ENCODE assay signal across 12 cellular contexts in the genomic region with DNA sequence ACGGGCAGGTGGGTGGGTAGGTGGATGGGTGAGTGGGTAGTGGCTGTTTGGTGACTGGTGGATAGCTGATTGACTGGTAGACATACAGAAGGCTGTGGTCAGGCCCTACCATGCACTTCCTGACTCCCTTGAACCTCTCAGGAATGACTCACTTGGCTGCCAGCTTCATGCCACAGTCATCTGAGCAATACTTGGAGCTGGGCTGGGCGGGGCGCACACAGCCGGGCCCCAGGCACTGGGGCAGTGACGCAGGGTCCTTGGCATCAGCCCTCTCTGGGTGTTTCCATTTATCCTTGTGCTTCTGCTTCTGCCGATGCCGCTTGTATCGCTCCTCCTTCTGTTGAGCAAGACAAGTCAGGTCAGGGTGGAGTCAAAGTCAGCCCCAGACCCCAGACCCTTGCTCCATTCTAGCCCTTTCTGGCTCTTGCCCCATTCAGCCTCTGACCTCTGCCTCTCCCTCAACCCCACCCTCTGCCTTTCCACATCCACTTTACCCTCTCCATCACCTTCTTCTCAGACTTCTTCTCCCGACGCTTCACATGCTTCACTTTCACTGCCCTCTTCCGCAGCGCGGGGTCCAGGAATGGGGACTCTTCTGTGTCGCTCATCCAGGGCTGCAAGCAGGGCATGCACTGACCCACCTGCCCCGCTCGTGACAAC. TPM values are rescaled to one million over a fixed set of nuclear protein-coding genes. Genes with fewer than 3 reads are reported as not detected.
DNase-seq lines count a peak whose midpoint lies in the region; ATAC-seq lines count a peak whose summit lies in the region.
"Had no signal": no experiment of that assay in that cellular context is flagged by ENCODE, and none has a peak within 500 bp of the region (broad histone marks: within the 10 kb centered on the region; RNA-seq: fewer than 3 reads in every experiment).

No MANE protein-coding gene starts in this region.

- POLR2A ChIA-PET in activated naive CD8-positive, alpha-beta T cell treated with anti-CD3 and anti-CD28 coated beads, Interleukin-2, amount 10 ng/mL, durations not matched to agents 7 days and 5 days (lab: Charles Lee) = no interaction called here
- POLR2A ChIA-PET in naive thymus-derived CD8-positive, alpha-beta T cell (lab: Charles Lee) = interaction anchor here (0.6 kb wide), 1 partner anchor 280 kb away, joined by 3 read pairs; no protein-coding TSS in a partner anchor

- H3K4me3 Mint-ChIP-seq in T-helper 1 cell treated with Interleukin-12 subunit alpha and Interleukin-12 subunit beta and Interleukin-4 antibody, amounts not matched to agents 30 μg/mL and 1 μg/mL, for 36 hours = peak overlapping the region; percentile 18
- H3K4me3 Mint-ChIP-seq in activated naive CD8-positive, alpha-beta T cell treated with anti-CD3 and anti-CD28 coated beads, Interleukin-2, amount 10 ng/mL, durations not matched to agents 7 days and 5 days = peak overlapping the region; percentile 1
- H3K4me3 Mint-ChIP-seq in naive thymus-derived CD8-positive, alpha-beta T cell = peak overlapping the region; percentile 2 to 76 (median 53)

- H3K36me3 Mint-ChIP-seq in T-helper 1 cell treated with Interleukin-12 subunit alpha and Interleukin-12 subunit beta and Interleukin-4 antibody, amounts not matched to agents 30 μg/mL and 1 μg/mL, for 36 hours (ENCODE audit: low read depth) = peaks cover 55% of the 10 kb centered on the region
- H3K36me3 Mint-ChIP-seq in activated naive CD8-positive, alpha-beta T cell treated with anti-CD3 and anti-CD28 coated beads, Interleukin-2, amount 10 ng/mL, durations not matched to agents 7 days and 5 days = peaks cover 41% of the 10 kb centered on the region
- peaks cover 0 to 37% (median 20%) of the 10 kb centered on the region in 3 donors for H3K36me3 Mint-ChIP-seq in naive thymus-derived CD8-positive, alpha-beta T cell

- H3K9me3 Mint-ChIP-seq in T-helper 1 cell treated with Interleukin-12 subunit alpha and Interleukin-12 subunit beta and Interleukin-4 antibody, amounts not matched to agents 30 μg/mL and 1 μg/mL, for 36 hours = no peaks in the 10 kb centered on the region
- H3K9me3 Mint-ChIP-seq in activated naive CD8-positive, alpha-beta T cell treated with anti-CD3 and anti-CD28 coated beads, Interleukin-2, amount 10 ng/mL, durations not matched to agents 7 days and 5 days = no peaks in the 10 kb centered on the region
- H3K9me3 Mint-ChIP-seq in naive thymus-derived CD8-positive, alpha-beta T cell = no peaks in the 10 kb centered on the region

- no peak for DNase-seq in T-helper 1 cell
- DNase-seq in M059J (ENCODE audit: low read depth) = peak; percentile 80
- DNase-seq in activated naive CD8-positive, alpha-beta T cell treated with anti-CD3 and anti-CD28 coated beads, Interleukin-2, amount 10 ng/mL, durations not matched to agents 7 days and 5 days = no peak
- peak in 1 of 10 donors; percentile 44 for DNase-seq in naive thymus-derived CD8-positive, alpha-beta T cell
- no peak for DNase-seq in SIG-M5 (lab: John Stamatoyannopoulos, UW)
- DNase-seq: activated effector memory CD4-positive, alpha-beta T cell treated with anti-CD3 and anti-CD28 coated beads, Interleukin-2, amount 50 U/mL, for 16 hours; dermis blood vessel endothelial cell; NCI-H2081 treated with DMSO at 0.1 percent for 48 hours; stimulated activated CD4-positive, alpha-beta T cell treated with anti-CD3 and anti-CD28 coated beads, Interleukin-4, amount 100 ng/mL, for 4 hours had no signal

- no peak overlapping the region for H3K27ac Mint-ChIP-seq in T-helper 1 cell treated with Interleukin-12 subunit alpha and Interleukin-12 subunit beta and Interleukin-4 antibody, amounts not matched to agents 30 μg/mL and 1 μg/mL, for 36 hours
- peak overlapping the region; percentile 64 for H3K27ac Mint-ChIP-seq in activated naive CD8-positive, alpha-beta T cell treated with anti-CD3 and anti-CD28 coated beads, Interleukin-2, amount 10 ng/mL, durations not matched to agents 7 days and 5 days
- H3K27ac Mint-ChIP-seq in naive thymus-derived CD8-positive, alpha-beta T cell = peak overlapping the region in 9 of 10 donors; percentile 20 to 74 (median 35)

- no peaks in the 10 kb centered on the region for H3K27me3 Mint-ChIP-seq in T-helper 1 cell treated with Interleukin-12 subunit alpha and Interleukin-12 subunit beta and Interleukin-4 antibody, amounts not matched to agents 30 μg/mL and 1 μg/mL, for 36 hours (ENCODE audit: low read depth)
- H3K27me3 Mint-ChIP-seq in activated naive CD8-positive, alpha-beta T cell treated with anti-CD3 and anti-CD28 coated beads, Interleukin-2, amount 10 ng/mL, durations not matched to agents 7 days and 5 days = no peaks in the 10 kb centered on the region
- H3K27me3 Mint-ChIP-seq in naive thymus-derived CD8-positive, alpha-beta T cell = no peaks in the 10 kb centered on the region

- H3K4me1 Mint-ChIP-seq in T-helper 1 cell treated with Interleukin-12 subunit alpha and Interleukin-12 subunit beta and Interleukin-4 antibody, amounts not matched to agents 30 μg/mL and 1 μg/mL, for 36 hours (ENCODE audit: low read depth) = peaks cover 40% of the 10 kb centered on the region
- peaks cover 32% of the 10 kb centered on the region for H3K4me1 Mint-ChIP-seq in activated naive CD8-positive, alpha-beta T cell treated with anti-CD3 and anti-CD28 coated beads, Interleukin-2, amount 10 ng/mL, durations not matched to agents 7 days and 5 days
- H3K4me1 Mint-ChIP-seq in naive thymus-derived CD8-positive, alpha-beta T cell = peaks cover 32 to 64% (median 53%) of the 10 kb centered on the region in 4 donors

- ATAC-seq in activated naive CD8-positive, alpha-beta T cell treated with anti-CD3 and anti-CD28 coated beads, Interleukin-2, amount 10 ng/mL, durations not matched to agents 7 days and 5 days (ENCODE audit: low read depth) = no peak
- ATAC-seq in naive thymus-derived CD8-positive, alpha-beta T cell = no peak
- ATAC-seq in GM18909 (IDR thresholded peaks at IDR 0.05; ENCODE audit: poor library complexity, unreplicated experiment) (no peak), HG03135 (IDR thresholded peaks at IDR 0.05; ENCODE audit: unreplicated experiment) (no peak)

RNA-seq across cellular contexts. Expression of gene MBD1, which starts 3.0 kb away (rescaled TPM):
- total RNA-seq in M059J (2014; rRNA removed; shearing (Covaris generic)) = 64.0 and 64.1 TPM in 2 replicates
- total RNA-seq in activated naive CD8-positive, alpha-beta T cell treated with anti-CD3 and anti-CD28 coated beads, Interleukin-2, amount 10 ng/mL, durations not matched to agents 7 days and 5 days = 100 to 1,000 TPM; 108 to 123 TPM
- total RNA-seq in naive thymus-derived CD8-positive, alpha-beta T cell = 100 to 1,000 TPM; 121 to 123 TPM
- polyA plus RNA-seq in naive thymus-derived CD8-positive, alpha-beta T cell = 10 to 100 TPM; 22.5 to 39.9 (median 25.2) TPM

RNA-seq across cellular contexts. Expression of gene CXXC1, which starts 3.1 kb away (rescaled TPM):
- total RNA-seq in M059J (2014; rRNA removed; shearing (Covaris generic)) = 19.0 and 32.4 TPM in 2 replicates
- total RNA-seq in activated naive CD8-positive, alpha-beta T cell treated with anti-CD3 and anti-CD28 coated beads, Interleukin-2, amount 10 ng/mL, durations not matched to agents 7 days and 5 days = 100 to 1,000 TPM; 155 to 160 TPM
- total RNA-seq in naive thymus-derived CD8-positive, alpha-beta T cell = 100 to 1,000 TPM; 159 to 171 TPM
- 10 to 100 TPM; 52.2 to 84.7 (median 59.8) TPM for polyA plus RNA-seq in naive thymus-derived CD8-positive, alpha-beta T cell

RNA-seq across cellular contexts. Expression of gene CFAP53, which starts 18.1 kb away (rescaled TPM):
- total RNA-seq in M059J (2014; rRNA removed; shearing (Covaris generic)) = 0.15 TPM in 1 of 2 replicates, not detected in the other
- total RNA-seq in activated naive CD8-positive, alpha-beta T cell treated with anti-CD3 and anti-CD28 coated beads, Interleukin-2, amount 10 ng/mL, durations not matched to agents 7 days and 5 days = under 1 TPM; 0.36 to 0.68 TPM
- total RNA-seq in naive thymus-derived CD8-positive, alpha-beta T cell = 1 to 10 TPM; 1.2 TPM
- polyA plus RNA-seq in naive thymus-derived CD8-positive, alpha-beta T cell = under 1 TPM in 2 of 3 donors, not detected in 1; 0.31 to 0.57 TPM

Comparison
In these comparisons a context has a peak if more than half of its experiments do, and no peak if none do; other contexts are left out.
1. H3K4me3 Mint-ChIP-seq: peak in every context shown above with its lines; median percentile 53 in naive thymus-derived CD8-positive, alpha-beta T cell; 18 in T-helper 1 cell treated with Interleukin-12 subunit alpha and Interleukin-12 subunit beta and Interleukin-4 antibody, amounts not matched to agents 30 μg/mL and 1 μg/mL, for 36 hours; 1 in activated naive CD8-positive, alpha-beta T cell treated with anti-CD3 and anti-CD28 coated beads, Interleukin-2, amount 10 ng/mL, durations not matched to agents 7 days and 5 days.